ENCODE assay signal across 16 cellular contexts in genomic region chr11:12394601-12395000, GRCh38. TPM values are rescaled to one million over a fixed set of nuclear protein-coding genes. Genes with fewer than 3 reads are reported as not detected.
DNase-seq lines count a peak whose midpoint lies in the region; ATAC-seq and TF ChIP-seq lines count a peak whose summit lies in the region.
"Had no signal": no experiment of that assay in that cellular context is flagged by ENCODE, and none has a peak within 500 bp of the region (broad histone marks: within the 10 kb centered on the region; RNA-seq: fewer than 3 reads in every experiment).

No MANE protein-coding gene starts in this region.

- H3K18ac ChIP-seq in trophoblast cell (ENCODE audit: low read length) = no peak overlapping the region

- H3K36me3 ChIP-seq in GM23248 (ENCODE audit: low read depth) (peaks cover 12% of the 10 kb centered on the region), gastroesophageal sphincter (peaks cover 0 to 7% of the 10 kb centered on the region in 2 donors), trophoblast cell (ENCODE audit: control insufficient read depth in 1 of 2, insufficient read depth in 2 of 2, low read length in 2 of 2) (peaks cover 0 to 2% of the 10 kb centered on the region in 2 experiments), transverse colon (no peaks in the 10 kb centered on the region)

- DNase-seq in GM23248 (no peak), trophoblast cell (peak; percentile 63 to 76), transverse colon (no peak), inferior parietal cortex (ENCODE audit: extremely low spot score) (no peak)
- no peak for DNase-seq in activated CD8-positive, alpha-beta T cell treated with anti-CD3 and anti-CD28 coated beads for 36 hours
- DNase-seq in effector CD4-positive, alpha-beta T cell = no peak
- DNase-seq: CD8-positive, alpha-beta T cell; COR-L47; DMS153; DMS79 treated with DMSO at 0.1 percent for 48 hours; EL; HCEC 1CT; HFFc6 had no signal

- no peak overlapping the region for H2BK5ac ChIP-seq in trophoblast cell (ENCODE audit: low read depth, low read length, poor library complexity)

- no peak overlapping the region for H3K27ac Mint-ChIP-seq in activated CD8-positive, alpha-beta T cell treated with anti-CD3 and anti-CD28 coated beads for 36 hours
- H3K27ac Mint-ChIP-seq: CD14-positive monocyte; CD8-positive, alpha-beta T cell; HFFc6 had no signal

- no peak overlapping the region for H2BK120ac ChIP-seq in trophoblast cell (ENCODE audit: insufficient read depth, low read length, poor library complexity)

- POLR2A ChIA-PET in activated CD8-positive, alpha-beta T cell treated with anti-CD3 and anti-CD28 coated beads for 36 hours (lab: Charles Lee) = no interaction called here

- H3K4me3 Mint-ChIP-seq in activated CD8-positive, alpha-beta T cell treated with anti-CD3 and anti-CD28 coated beads for 36 hours = no peak overlapping the region
- H3K4me3 Mint-ChIP-seq: CD14-positive monocyte; CD8-positive, alpha-beta T cell; HFFc6 had no signal

- H3K4me3 ChIP-seq in GM23248 (no peak overlapping the region), gastroesophageal sphincter (no peak overlapping the region), trophoblast cell (ENCODE audit: low read depth, low read length) (no peak overlapping the region), transverse colon (no peak overlapping the region)

- H3K23ac ChIP-seq in trophoblast cell (ENCODE audit: low read length) = no peak overlapping the region

- no peak overlapping the region for H3K4ac ChIP-seq in trophoblast cell (ENCODE audit: low read depth, low read length)

- peaks cover 38% of the 10 kb centered on the region for H3F3A ChIP-seq in GM23248 (ENCODE audit: insufficient read depth)

- no peak overlapping the region for H4K91ac ChIP-seq in trophoblast cell (ENCODE audit: low read depth, low read length)

- WGBS in GM23248 (ENCODE audit: low coverage in 1 of 2, low lambda C conversion rate in 2 of 2, missing lambda C conversion rate in 2 of 2), 2 experiments = 97 to 98% methylated on average over 6 of the region's 6 CpGs
- WGBS in gastroesophageal sphincter (ENCODE audit: low coverage in 1 of 2), 2 donors = 100% methylated on average over 1 of the region's 6 CpGs
- WGBS in trophoblast cell (ENCODE audit: extremely low coverage, insufficient coverage, insufficient read length) = no CpG with 5 or more reads among the region's 6 CpGs
- whole genome bisulfite sequencing in transverse colon (ENCODE audit: low coverage in 1 of 2), 2 donors = 80 to 90% methylated on average over 5 to 6 of the region's 6 CpGs

- no peaks in the 10 kb centered on the region for H3K36me3 Mint-ChIP-seq in activated CD8-positive, alpha-beta T cell treated with anti-CD3 and anti-CD28 coated beads for 36 hours (ENCODE audit: low read depth)
- H3K36me3 Mint-ChIP-seq: CD14-positive monocyte; CD8-positive, alpha-beta T cell had no signal

- H4K8ac ChIP-seq in trophoblast cell (ENCODE audit: low read depth, low read length) = no peak overlapping the region

- TF ChIP-seq EP300 in gastroesophageal sphincter (IDR thresholded peaks at IDR 0.05) (no peak), transverse colon (IDR thresholded peaks at IDR 0.05; ENCODE audit: low read depth) (no peak)

- peaks cover 98% of the 10 kb centered on the region for H3K79me2 ChIP-seq in GM23248 (ENCODE audit: insufficient read depth)
- peaks cover 6% of the 10 kb centered on the region for H3K79me2 ChIP-seq in trophoblast cell (ENCODE audit: control insufficient read depth, insufficient read depth, low read length, poor library complexity)

- no peak for TF ChIP-seq POLR2A in gastroesophageal sphincter (IDR thresholded peaks at IDR 0.05)
- no peak for TF ChIP-seq POLR2A in transverse colon (IDR thresholded peaks at IDR 0.05)

- H3K27ac ChIP-seq in GM23248 = peak overlapping the region; percentile 70
- H3K27ac ChIP-seq in gastroesophageal sphincter = peak overlapping the region; percentile 40 to 99 (median 82)
- H3K27ac ChIP-seq in trophoblast cell (ENCODE audit: low read depth, low read length) = no peak overlapping the region
- H3K27ac ChIP-seq in transverse colon = peak overlapping the region; percentile 71 to 99 (median 86)
- H3K27ac ChIP-seq: 22Rv1 had no signal

- H2BK12ac ChIP-seq in trophoblast cell (ENCODE audit: low read length) = no peak overlapping the region

- H3K9me3 ChIP-seq in GM23248 (ENCODE audit: low read depth) (no peaks in the 10 kb centered on the region), gastroesophageal sphincter (peaks cover 0 to 5% (median 0%) of the 10 kb centered on the region in 3 donors), trophoblast cell (ENCODE audit: insufficient read depth, low read depth, low read length) (peaks cover 2% of the 10 kb centered on the region), transverse colon (peaks cover 0 to 3% of the 10 kb centered on the region in 2 donors)

- H3K14ac ChIP-seq in trophoblast cell (ENCODE audit: low read length) = no peak overlapping the region

- H3K4me1 Mint-ChIP-seq in activated CD8-positive, alpha-beta T cell treated with anti-CD3 and anti-CD28 coated beads for 36 hours (ENCODE audit: low read depth) = peaks cover 6% of the 10 kb centered on the region
- H3K4me1 Mint-ChIP-seq: CD14-positive monocyte had no signal

- H2AFZ ChIP-seq in GM23248 (no peak overlapping the region), trophoblast cell (ENCODE audit: insufficient read depth, low read length, poor library complexity) (no peak overlapping the region)

- TF ChIP-seq CTCF in gastroesophageal sphincter (IDR thresholded peaks at IDR 0.05) = no peak
- no peak for TF ChIP-seq CTCF in transverse colon (IDR thresholded peaks at IDR 0.05)
- TF ChIP-seq CTCF in activated CD8-positive, alpha-beta T cell treated with anti-CD3 and anti-CD28 coated beads for 36 hours (IDR thresholded peaks at IDR 0.05) = no peak

- H3K9ac ChIP-seq in GM23248 = no peak overlapping the region
- H3K9ac ChIP-seq in trophoblast cell (ENCODE audit: low read length) = no peak overlapping the region

- H4K12ac ChIP-seq in trophoblast cell (ENCODE audit: low read depth, low read length) = no peak overlapping the region

- no peaks in the 10 kb centered on the region for H3K27me3 ChIP-seq in GM23248 (replicated peaks; ENCODE audit: insufficient read depth)
- no peaks in the 10 kb centered on the region for H3K27me3 ChIP-seq in gastroesophageal sphincter
- H3K27me3 ChIP-seq in trophoblast cell (ENCODE audit: insufficient read depth, low read length) = no peaks in the 10 kb centered on the region
- H3K27me3 ChIP-seq in transverse colon = no peaks in the 10 kb centered on the region

- in situ Hi-C loops in GM23248 (cut with MboI) (no loop called here), transverse colon (cut with MboI; ENCODE audit: low pct_ligation_motif_present in 1 of 4, low pct_unique_long_range_greater_than_20kb in 1 of 4, low sequenced_read_pairs in 3 of 4) (no loop called here)

- CTCF ChIA-PET in activated CD8-positive, alpha-beta T cell treated with anti-CD3 and anti-CD28 coated beads for 36 hours (lab: Charles Lee) = no interaction called here

- H3K27me3 Mint-ChIP-seq in activated CD8-positive, alpha-beta T cell treated with anti-CD3 and anti-CD28 coated beads for 36 hours = peaks cover 1% of the 10 kb centered on the region

- ATAC-seq in gastroesophageal sphincter = no peak
- ATAC-seq in activated CD8-positive, alpha-beta T cell treated with anti-CD3 and anti-CD28 coated beads for 36 hours = no peak
- ATAC-seq: CD8-positive, alpha-beta T cell had no signal

- no peak overlapping the region for H2AK5ac ChIP-seq in trophoblast cell (ENCODE audit: low read length)

- H4K20me1 ChIP-seq in GM23248 (ENCODE audit: insufficient read depth) = peaks cover 6% of the 10 kb centered on the region; the same call in 1 of the 2 replicates

- H3K4me1 ChIP-seq in GM23248 (ENCODE audit: insufficient read depth) (peaks cover 49% of the 10 kb centered on the region), gastroesophageal sphincter (peaks cover 36 to 96% (median 45%) of the 10 kb centered on the region in 3 donors), trophoblast cell (ENCODE audit: control insufficient read depth in 1 of 2, insufficient read depth in 2 of 2, low read length in 2 of 2) (peaks cover 2 to 11% of the 10 kb centered on the region in 2 experiments), transverse colon (peaks cover 11 to 28% (median 24%) of the 10 kb centered on the region in 4 donors)

- H3K9me2 ChIP-seq in GM23248 (ENCODE audit: insufficient read depth) = no peaks in the 10 kb centered on the region

- peaks cover 3% of the 10 kb centered on the region for H3K9me3 Mint-ChIP-seq in activated CD8-positive, alpha-beta T cell treated with anti-CD3 and anti-CD28 coated beads for 36 hours
- H3K9me3 Mint-ChIP-seq: HFFc6 had no signal

- H3K79me1 ChIP-seq in trophoblast cell (ENCODE audit: low read length) = no peaks in the 10 kb centered on the region

- intact Hi-C loops in transverse colon (cut with DNase I; ENCODE audit: low total_unique reads) = no loop called here
- intact Hi-C loops in activated CD8-positive, alpha-beta T cell treated with anti-CD3 and anti-CD28 coated beads for 36 hours (cut with micrococcal nuclease) = no loop called here

- H3K4me2 ChIP-seq in GM23248 (ENCODE audit: unreplicated experiment) (no peak overlapping the region), trophoblast cell (ENCODE audit: low read length) (no peak overlapping the region)

RNA-seq across cellular contexts. Expression of gene PARVA, which starts 17.2 kb away (rescaled TPM):
- total RNA-seq in GM23248 (2014; rRNA removed; shearing (Covaris generic)) = 84.0 and 87.9 TPM in 2 replicates
- 121 and 127 TPM in 2 replicates for polyA plus RNA-seq in GM23248 (2016; fragmentation: Nextera tagmentation; extraction: Ambion mirVana)
- total RNA-seq in gastroesophageal sphincter = 100 to 1,000 TPM; 167 to 245 (median 240) TPM
- 66.9 and 67.3 TPM in 2 replicates for polyA plus RNA-seq in trophoblast cell (2013)
- total RNA-seq in transverse colon = 10 to 100 TPM; 34.3 to 82.0 (median 45.1) TPM
- not detected for total RNA-seq in activated CD8-positive, alpha-beta T cell treated with anti-CD3 and anti-CD28 coated beads for 36 hours
- polyA plus RNA-seq: CD14-positive monocyte had no signal

Comparison
In these comparisons a context has a peak if more than half of its experiments do, and no peak if none do; other contexts are left out.
1. DNase-seq: peak in trophoblast cell (2 of 2); none in GM23248 (single experiment), transverse colon (single experiment), activated CD8-positive, alpha-beta T cell treated with anti-CD3 and anti-CD28 coated beads for 36 hours (single experiment), inferior parietal cortex (single experiment) and effector CD4-positive, alpha-beta T cell (single experiment).
2. RNA of gene PARVA, which starts 17.2 kb away (total RNA-seq): 167 to 245 TPM in gastroesophageal sphincter, 84.0 to 87.9 TPM in GM23248 and 34.3 to 82.0 TPM in transverse colon; not detected in activated CD8-positive, alpha-beta T cell treated with anti-CD3 and anti-CD28 coated beads for 36 hours; every median in the first group is over 10 times any median in the second.